19 cellular contexts compared by ENCODE assay signal in the genomic region with DNA sequence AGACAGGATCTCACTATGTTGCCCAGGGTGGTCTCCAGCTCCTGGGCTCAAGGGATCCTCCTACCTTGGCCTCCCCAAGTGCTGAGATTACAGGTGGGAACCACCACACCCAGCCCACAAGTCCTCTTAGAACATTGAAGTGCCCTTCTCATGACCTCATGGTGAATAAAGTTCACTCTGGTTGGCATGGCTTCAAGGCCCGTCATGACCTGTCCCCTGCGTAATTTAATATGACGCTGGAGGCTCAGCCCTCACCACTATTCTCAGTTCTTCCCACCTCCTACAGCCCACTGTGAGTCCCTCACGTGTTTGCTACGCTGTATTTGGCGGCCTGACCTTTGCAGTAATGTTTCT. TPM values are rescaled to one million over a fixed set of nuclear protein-coding genes. Genes with fewer than 3 reads are reported as not detected.
A peak's percentile ranks its signal among the peaks of the same experiment; 100 is the strongest.
DNase-seq lines count a peak whose midpoint lies in the region; ATAC-seq and TF ChIP-seq lines count a peak whose summit lies in the region.
"Had no signal": no experiment of that assay in that cellular context is flagged by ENCODE, and none has a peak within 500 bp of the region (broad histone marks: within the 10 kb centered on the region; RNA-seq: fewer than 3 reads in every experiment).

No MANE protein-coding gene starts in this region.

- H3K9me3 ChIP-seq in CD4-positive, alpha-beta memory T cell (ENCODE audit: control insufficient read depth in 1 of 2, low read length in 2 of 2) = no peaks in the 10 kb centered on the region
- H3K9me3 ChIP-seq: esophagus squamous epithelium had no signal

- H3K36me3 ChIP-seq in CD4-positive, alpha-beta memory T cell (ENCODE audit: insufficient read depth, low read length) = no peaks in the 10 kb centered on the region

- H3K36me3 Mint-ChIP-seq in CD4-positive, alpha-beta memory T cell = peaks cover 6 to 16% of the 10 kb centered on the region in 2 donors
- H3K36me3 Mint-ChIP-seq in Calu3 (ENCODE audit: insufficient read depth, unreplicated experiment) (peaks cover 52% of the 10 kb centered on the region), natural killer cell (no peaks in the 10 kb centered on the region)
- H3K36me3 Mint-ChIP-seq in activated T-helper 17 cell treated with anti-CD3 and anti-CD28 coated beads, Interleukin-2, amount 50 U/mL, for 72 hours (ENCODE audit: low read depth) = peaks cover 5% of the 10 kb centered on the region

- H3K27ac Mint-ChIP-seq in CD4-positive, alpha-beta memory T cell = peak overlapping the region in 5 of 7 donors; percentile 52 to 88 (median 86)
- peak overlapping the region; percentile 87 for H3K27ac Mint-ChIP-seq in Calu3 (ENCODE audit: unreplicated experiment)
- no peak overlapping the region for H3K27ac Mint-ChIP-seq in activated T-helper 17 cell treated with anti-CD3 and anti-CD28 coated beads, Interleukin-2, amount 50 U/mL, for 72 hours
- H3K27ac Mint-ChIP-seq in natural killer cell = peak overlapping the region; percentile 41 to 78

- peak overlapping the region; percentile 39 to 88 (median 78) for H3K4me3 Mint-ChIP-seq in CD4-positive, alpha-beta memory T cell
- H3K4me3 Mint-ChIP-seq in Calu3 (ENCODE audit: low read depth, unreplicated experiment) = peak overlapping the region; percentile 76
- peak overlapping the region; percentile 81 for H3K4me3 Mint-ChIP-seq in activated T-helper 17 cell treated with anti-CD3 and anti-CD28 coated beads, Interleukin-2, amount 50 U/mL, for 72 hours
- H3K4me3 Mint-ChIP-seq in natural killer cell = peak overlapping the region; percentile 66

- peaks cover 0 to 3% (median 0%) of the 10 kb centered on the region in 8 donors for H3K9me3 Mint-ChIP-seq in CD4-positive, alpha-beta memory T cell
- no peaks in the 10 kb centered on the region for H3K9me3 Mint-ChIP-seq in Calu3 (ENCODE audit: low read depth, unreplicated experiment)
- H3K9me3 Mint-ChIP-seq in activated T-helper 17 cell treated with anti-CD3 and anti-CD28 coated beads, Interleukin-2, amount 50 U/mL, for 72 hours = no peaks in the 10 kb centered on the region
- no peaks in the 10 kb centered on the region for H3K9me3 Mint-ChIP-seq in natural killer cell

- peaks cover 13 to 52% (median 25%) of the 10 kb centered on the region in 4 donors for H3K4me1 Mint-ChIP-seq in CD4-positive, alpha-beta memory T cell
- H3K4me1 Mint-ChIP-seq in Calu3 (ENCODE audit: low read depth, unreplicated experiment) (peaks cover 29% of the 10 kb centered on the region), natural killer cell (peaks cover 16 to 38% of the 10 kb centered on the region in 2 donors)
- peaks cover 17% of the 10 kb centered on the region for H3K4me1 Mint-ChIP-seq in activated T-helper 17 cell treated with anti-CD3 and anti-CD28 coated beads, Interleukin-2, amount 50 U/mL, for 72 hours

- intact Hi-C loops in CD4-positive, alpha-beta memory T cell (cut with micrococcal nuclease) = no loop called here
- intact Hi-C loops in Calu3 (cut with micrococcal nuclease; ENCODE audit: unreplicated experiment) = no loop called here
- intact Hi-C loops in natural killer cell (cut with micrococcal nuclease) = no loop called here

- no peak overlapping the region for H3K27ac ChIP-seq in CD4-positive, alpha-beta memory T cell (ENCODE audit: low read depth, low read length)
- H3K27ac ChIP-seq: esophagus squamous epithelium, hepatocyte had no signal

- H3K27me3 Mint-ChIP-seq in CD4-positive, alpha-beta memory T cell = peaks cover 11 to 14% of the 10 kb centered on the region in 2 donors
- peaks cover 27% of the 10 kb centered on the region for H3K27me3 Mint-ChIP-seq in Calu3 (ENCODE audit: unreplicated experiment)
- peaks cover 5% of the 10 kb centered on the region for H3K27me3 Mint-ChIP-seq in activated T-helper 17 cell treated with anti-CD3 and anti-CD28 coated beads, Interleukin-2, amount 50 U/mL, for 72 hours
- peaks cover 0 to 4% of the 10 kb centered on the region in 2 donors for H3K27me3 Mint-ChIP-seq in natural killer cell (ENCODE audit: low read depth in 2 of 2)

- POLR2A ChIA-PET in CD4-positive, alpha-beta memory T cell (lab: Charles Lee; ENCODE audit: partially characterized antibody) = interaction anchor here (1.0 to 2.9 kb wide), 2 partner anchors 38 to 475 kb away, joined by 3 to 22 read pairs; no protein-coding TSS in a partner anchor

- CTCF ChIA-PET in CD4-positive, alpha-beta memory T cell (lab: Charles Lee; ENCODE audit: partially characterized antibody) = interaction anchor here (1.9 kb wide), 1 partner anchor 10 kb away, joined by 6 read pairs; no protein-coding TSS in a partner anchor
- CTCF ChIA-PET in Calu3 (lab: Charles Lee) = no interaction called here

- no peak for DNase-seq in CD4-positive, alpha-beta memory T cell
- no peak for DNase-seq in Calu3
- DNase-seq in natural killer cell = no peak
- DNase-seq in COLO829 (ENCODE audit: low spot score) = no peak
- DNase-seq in NCI-H526 (lab: John Stamatoyannopoulos, UW) = no peak
- DNase-seq: anterior cingulate cortex; dermis blood vessel endothelial cell; esophagus squamous epithelium; NCI-H187 treated with DMSO at 0.1 percent for 48 hours; NCI-H524; stimulated activated CD4-positive, alpha-beta T cell treated with anti-CD3 and anti-CD28 coated beads, Interleukin-4, amount 100 ng/mL, for 24 hours had no signal

- H3K4me3 ChIP-seq in CD4-positive, alpha-beta memory T cell (ENCODE audit: low read length in 2 of 2) = no peak overlapping the region
- H3K4me3 ChIP-seq: hepatocyte had no signal

- BruUV-seq in Calu3 (replicated peaks; lab: Mats Ljungman, UMichigan) = no TSS peak

- peaks cover 7% of the 10 kb centered on the region for H3K27me3 ChIP-seq in CD4-positive, alpha-beta memory T cell (ENCODE audit: insufficient read depth, low read length)
- H3K27me3 ChIP-seq: esophagus squamous epithelium, hepatocyte had no signal

- TF ChIP-seq CTCF in Calu3 (IDR thresholded peaks at IDR 0.05; ENCODE audit: unreplicated experiment) (no peak), natural killer cell (IDR thresholded peaks at IDR 0.05) (no peak)

- ATAC-seq in activated T-helper 17 cell treated with anti-CD3 and anti-CD28 coated beads, Interleukin-2, amount 50 U/mL, for 72 hours (replicated peaks) = no peak
- ATAC-seq in natural killer cell (no peak), HG03280 (IDR thresholded peaks at IDR 0.05; ENCODE audit: unreplicated experiment) (no peak), GM18861 (IDR thresholded peaks at IDR 0.05; ENCODE audit: unreplicated experiment) (no peak)
- ATAC-seq: GM12878, Panc1, sciatic nerve had no signal

- H3K4me1 ChIP-seq in CD4-positive, alpha-beta memory T cell (ENCODE audit: insufficient read depth, low read length) = peaks cover 26% of the 10 kb centered on the region

RNA-seq across cellular contexts. Expression of a gene that starts 1.9 kb away (rescaled TPM):
- 10 to 100 TPM; 20.1 to 25.5 TPM for total RNA-seq in CD4-positive, alpha-beta memory T cell
- 10 to 100 TPM; 10.1 to 15.5 TPM for polyA plus RNA-seq in CD4-positive, alpha-beta memory T cell
- total RNA-seq in Calu3 (2022) (33.2 and 37.0 TPM in 2 replicates), natural killer cell (10 to 100 TPM; 17.7 to 24.9 (median 18.8) TPM)
- total RNA-seq in activated T-helper 17 cell treated with anti-CD3 and anti-CD28 coated beads, Interleukin-2, amount 50 U/mL, for 72 hours = 10 to 100 TPM in 1 of 2 donors, 1 to 10 TPM in 1; 9.7 to 20.1 TPM

RNA-seq across cellular contexts. Expression of a gene that starts 59.5 kb away (rescaled TPM):
- total RNA-seq in CD4-positive, alpha-beta memory T cell = not detected
- polyA plus RNA-seq in CD4-positive, alpha-beta memory T cell = under 1 TPM in 1 of 2 donors, not detected in 1; 0.38 TPM
- total RNA-seq in Calu3 (2022) = 0.20 and 0.21 TPM in 2 replicates
- 10 to 100 TPM in 1 of 2 donors, 1 to 10 TPM in 1; 1.5 to 10.2 TPM for total RNA-seq in activated T-helper 17 cell treated with anti-CD3 and anti-CD28 coated beads, Interleukin-2, amount 50 U/mL, for 72 hours
- 1 to 10 TPM; 1.0 to 2.2 (median 2.2) TPM for total RNA-seq in natural killer cell
- total RNA-seq: GM12878 had no signal
- polyA plus RNA-seq: CD14-positive monocyte, GM12878 had no signal
